ENCODE assay signal across 8 cellular contexts in genomic region chr3:187770224-187770623, GRCh38. TPM values are rescaled to one million over a fixed set of nuclear protein-coding genes. Genes with fewer than 3 reads are reported as not detected.
DNase-seq lines count a peak whose midpoint lies in the region; ATAC-seq and TF ChIP-seq lines count a peak whose summit lies in the region.

No MANE protein-coding gene starts in this region.

- TF ChIP-seq CTCF in GM13976 (IDR thresholded peaks at IDR 0.05; ENCODE audit: borderline replicate concordance, control extremely low read depth, extremely low read depth, insufficient read depth, missing control alignments) = no peak

- peak; percentile 43 for ATAC-seq in GM21367 (IDR thresholded peaks at IDR 0.05; ENCODE audit: unreplicated experiment)
- peak; percentile 43 for ATAC-seq in HG03469 (IDR thresholded peaks at IDR 0.05; ENCODE audit: unreplicated experiment)
- ATAC-seq in Right ventricle myocardium inferior = no peak

- DNase-seq in GM13976 (ENCODE audit: low spot score) (peak; percentile 33), HPDE6-E6E7 (ENCODE audit: extremely low spot score) (no peak), Right ventricle myocardium inferior (ENCODE audit: missing footprints) (no peak), posterior cingulate gyrus (no peak), midbrain (lab: John Stamatoyannopoulos, UW) (no peak)
- peak; percentile 54 for DNase-seq in activated naive CD4-positive, alpha-beta T cell treated with anti-CD3 and anti-CD28 coated beads, Interleukin-2, amount 50 U/mL, for 16 hours

- in situ Hi-C loops in GM13976 (cut with MboI; ENCODE audit: low sequenced_read_pairs, unreplicated experiment) = no loop called here

- intact Hi-C loops in Right ventricle myocardium inferior (cut with DNase I) = no loop called here
- intact Hi-C loops in posterior cingulate gyrus (cut with DNase I) = no loop called here

RNA-seq across cellular contexts. Expression of gene BCL6, which starts 25.0 kb away (rescaled TPM):
- 95.5 TPM for total RNA-seq in Right ventricle myocardium inferior

Comparison
In these comparisons a context has a peak if more than half of its experiments do, and no peak if none do; other contexts are left out.
1. DNase-seq: peak in GM13976 (single experiment) and activated naive CD4-positive, alpha-beta T cell treated with anti-CD3 and anti-CD28 coated beads, Interleukin-2, amount 50 U/mL, for 16 hours (single experiment); none in HPDE6-E6E7 (single experiment), Right ventricle myocardium inferior (single experiment), posterior cingulate gyrus (0 of 10) and midbrain (single experiment).